8 cellular contexts compared by ENCODE assay signal in genomic region chr6:150025201-150025917, GRCh38. TPM values are rescaled to one million over a fixed set of nuclear protein-coding genes. Genes with fewer than 3 reads are reported as not detected.
DNase-seq lines count a peak whose midpoint lies in the region; ATAC-seq and TF ChIP-seq lines count a peak whose summit lies in the region.

TSS of gene RAET1L (minus strand) at chr6:150025532. CDS start at chr6:150025471, 61 bp downstream.

- no peaks in the 10 kb centered on the region for H3K27me3 ChIP-seq in ovary

- H3K36me3 ChIP-seq in ovary = no peaks in the 10 kb centered on the region

- WGBS in ovary, 3 donors = 1 to 4% (median 1%) methylated on average over 36 of the region's 36 CpGs

- DNase-seq in COLO668 (lab: John Stamatoyannopoulos, UW; ENCODE audit: unreplicated experiment) = peak; percentile 10
- peak; percentile 65 for DNase-seq in NCI-H226
- DNase-seq in epithelial cell of esophagus (ENCODE audit: low read depth) = peak; percentile 92
- DNase-seq in ovary = peak in 1 of 5 donors; percentile 41
- DNase-seq in effector CD8-positive, alpha-beta T cell (lab: John Stamatoyannopoulos, UW) = no peak
- no peak for DNase-seq in NAMALWA (ENCODE audit: low spot score)

- intact Hi-C loops in ovary (cut with DNase I) = no loop called here

- TF ChIP-seq EP300 in ovary (IDR thresholded peaks at IDR 0.05) = no peak

- H3K4me1 ChIP-seq in ovary (ENCODE audit: insufficient read depth) = no peaks in the 10 kb centered on the region

- no peak for TF ChIP-seq POLR2A in ovary (IDR thresholded peaks at IDR 0.05)

- H3K27ac ChIP-seq in ovary = no peak within 1 kb of the TSS

- peak within 1 kb of the TSS; percentile 48 for H3K4me3 ChIP-seq in epithelial cell of esophagus (ENCODE audit: low read length)
- peak within 1 kb of the TSS; percentile 6 for H3K4me3 ChIP-seq in ovary

- ATAC-seq in GM21528 (IDR thresholded peaks at IDR 0.05; ENCODE audit: low FRiP score, unreplicated experiment) (no peak), HG02884 (IDR thresholded peaks at IDR 0.05; ENCODE audit: unreplicated experiment) (no peak)

- H3K9me3 ChIP-seq in ovary = no peaks in the 10 kb centered on the region

- TF ChIP-seq CTCF in epithelial cell of esophagus (IDR thresholded peaks at IDR 0.05; ENCODE audit: insufficient read depth, low read depth, low read length, missing control alignments) (no peak), ovary (IDR thresholded peaks at IDR 0.05) (no peak)

RNA-seq across cellular contexts. Expression of gene RAET1L, which starts in this region (rescaled TPM):
- not detected for total RNA-seq in ovary
- not detected for polyA plus RNA-seq in ovary

Comparison
In these comparisons a context has a peak if more than half of its experiments do, and no peak if none do; other contexts are left out.
1. DNase-seq: peak in COLO668 (single experiment), NCI-H226 (single experiment) and epithelial cell of esophagus (single experiment); none in effector CD8-positive, alpha-beta T cell (single experiment) and NAMALWA (single experiment).